In genomic region chr6:15553736-15554294, GRCh38 we compare ENCODE assay signal across 1 cellular context.
TF ChIP-seq lines count a peak whose summit lies in the region.

No MANE protein-coding gene starts in this region.

TF ChIP-seq in K562, 482 proteins besides CTCF, POLR2A, EP300 and RAD21 (continued from another document):
- TF ChIP-seq MTA1 (IDR thresholded peaks at IDR 0.05; ENCODE audit: borderline replicate concordance) (0 out of 2 replicates have a peak, but pooled peaks have one; percentile 32), HINFP (tag; conservative IDR thresholded peaks at IDR 0.05; ENCODE audit: low read depth) (peak; percentile 22; the same call in 1 of the 2 replicates), LARP7 (IDR thresholded peaks at IDR 0.05) (no peak), ZBTB17 (CRISPR knock-in tag; IDR thresholded peaks at IDR 0.05) (0 out of 2 replicates have a peak, but pooled peaks have one; percentile 48), SUPT5H (IDR thresholded peaks at IDR 0.05) (no peak), ZNF175 (CRISPR knock-in tag; IDR thresholded peaks at IDR 0.05; ENCODE audit: low read depth) (peak; percentile 25; the same call in 1 of the 2 replicates), HES1 (IDR thresholded peaks at IDR 0.05; ENCODE audit: low read depth) (no peak), POLR2B (IDR thresholded peaks at IDR 0.05; ENCODE audit: low read depth, partially characterized antibody) (no peak), CBX8 (IDR thresholded peaks at IDR 0.05; ENCODE audit: borderline replicate concordance, extremely low read depth, low read depth, low read length, poor library complexity, severe bottlenecking) (no peak), ATF3 (IDR thresholded peaks at IDR 0.05) (peak; percentile 92), ATF3 (CRISPR knock-in tag; conservative IDR thresholded peaks at IDR 0.05) (no peak), KDM2B (CRISPR knock-in tag; IDR thresholded peaks at IDR 0.05) (no peak), SMARCA5 (IDR thresholded peaks at IDR 0.05) (no peak), NR0B1 (IDR thresholded peaks at IDR 0.05; ENCODE audit: partially characterized antibody) (no peak), MXD1 (CRISPR knock-in tag; IDR thresholded peaks at IDR 0.05; ENCODE audit: borderline replicate concordance, poor library complexity, severe bottlenecking) (no peak), ZNF764 (CRISPR knock-in tag; IDR thresholded peaks at IDR 0.05; ENCODE audit: low read depth) (no peak), ELF1 (tag; IDR thresholded peaks at IDR 0.05) (no peak), MCM5 (IDR thresholded peaks at IDR 0.05; ENCODE audit: low read depth) (no peak), SPI1 (IDR thresholded peaks at IDR 0.05; ENCODE audit: borderline replicate concordance, low read depth, low read length) (no peak), PBX2 (CRISPR knock-in tag; IDR thresholded peaks at IDR 0.05; ENCODE audit: low read depth) (no peak), PBX2 (tag; conservative IDR thresholded peaks at IDR 0.05; ENCODE audit: low read depth) (peak; percentile 62), JUND (IDR thresholded peaks at IDR 0.05; ENCODE audit: borderline replicate concordance, low read depth, low read length) (peak; percentile 79), JUND (tag; IDR thresholded peaks at IDR 0.05; ENCODE audit: borderline replicate concordance, low read depth, low read length) (no peak), ZNF766 (CRISPR knock-in tag; conservative IDR thresholded peaks at IDR 0.05) (peak; percentile 42; the same call in 1 of the 2 replicates), ZNF79 (CRISPR knock-in tag; IDR thresholded peaks at IDR 0.05; ENCODE audit: low read depth) (no peak; the same call in 1 of the 2 replicates), NR2C1 (IDR thresholded peaks at IDR 0.05) (no peak), NR2C1 (tag; IDR thresholded peaks at IDR 0.05) (0 out of 2 replicates have a peak, but pooled peaks have one; percentile 44), ZBTB1 (CRISPR knock-in tag; IDR thresholded peaks at IDR 0.05; ENCODE audit: borderline replicate concordance, low read depth) (no peak), MECOM (CRISPR knock-in tag; IDR thresholded peaks at IDR 0.05) (peak; percentile 72; the same call in 1 of the 2 replicates), GMEB1 (CRISPR knock-in tag; IDR thresholded peaks at IDR 0.05) (peak; percentile 9; the same call in 1 of the 2 replicates), ATF7 (IDR thresholded peaks at IDR 0.05) (peak; percentile 87), KAT7 (CRISPR knock-in tag; IDR thresholded peaks at IDR 0.05; ENCODE audit: borderline replicate concordance) (0 out of 2 replicates have a peak, but pooled peaks have one; percentile 50), NBN (IDR thresholded peaks at IDR 0.05; ENCODE audit: low read depth) (0 out of 2 replicates have a peak, but pooled peaks have one; percentile 39), ZNF280A (IDR thresholded peaks at IDR 0.05; ENCODE audit: low read depth, partially characterized antibody) (no peak), ZNF609 (CRISPR knock-in tag; IDR thresholded peaks at IDR 0.05; ENCODE audit: borderline replicate concordance) (no peak), MCM7 (IDR thresholded peaks at IDR 0.05) (no peak), HIVEP1 (CRISPR knock-in tag; IDR thresholded peaks at IDR 0.05) (0 out of 2 replicates have a peak, but pooled peaks have one; percentile 34), SMARCA4 (IDR thresholded peaks at IDR 0.05) (peak; percentile 60; the same call in 1 of the 2 replicates), ZNF445 (CRISPR knock-in tag; IDR thresholded peaks at IDR 0.05; ENCODE audit: low read depth) (no peak), ELF2 (CRISPR knock-in tag; IDR thresholded peaks at IDR 0.05) (no peak), TEAD2 (tag; IDR thresholded peaks at IDR 0.05) (no peak)
